16 cellular contexts compared by ENCODE assay signal in the genomic region with DNA sequence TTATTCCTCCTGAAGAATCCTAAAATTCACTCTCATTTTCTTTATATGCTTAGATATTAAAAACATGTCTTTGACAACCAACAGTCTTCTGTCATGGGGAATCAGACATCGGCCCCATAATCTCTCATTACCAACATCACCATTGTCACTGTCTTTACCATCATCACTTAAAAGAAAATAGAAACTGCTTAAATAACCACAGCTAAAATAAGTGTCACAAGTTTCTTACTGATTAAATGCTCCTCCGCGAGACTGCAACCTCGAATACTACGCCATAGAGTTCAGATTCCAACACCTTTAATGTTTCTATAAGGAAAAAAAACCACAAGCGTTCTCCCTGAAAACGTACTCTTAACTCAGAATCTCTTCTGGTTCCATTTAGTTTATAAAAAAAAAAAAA.
A peak's percentile ranks its signal among the peaks of the same experiment; 100 is the strongest.
DNase-seq lines count a peak whose midpoint lies in the region; ATAC-seq and TF ChIP-seq lines count a peak whose summit lies in the region.
"Had no signal": no experiment of that assay in that cellular context is flagged by ENCODE, and none has a peak within 500 bp of the region (broad histone marks: within the 10 kb centered on the region; RNA-seq: fewer than 3 reads in every experiment).

No MANE protein-coding gene starts in this region.

- POLR2A ChIA-PET in CD4-positive, alpha-beta T cell (lab: Charles Lee) = interaction anchor here (0.8 to 8.0 kb wide), 2 partner anchors 17 to 51 kb away, joined by 3 to 66 read pairs; no protein-coding TSS in a partner anchor

- peak in 1 of 2 donors; percentile 42 for ATAC-seq in activated T-cell treated with anti-CD3 and anti-CD28 coated beads, Interleukin-2, amount 50 U/mL, for 72 hours (replicated peaks in 1 of 2)
- ATAC-seq in CD4-positive, alpha-beta T cell (ENCODE audit: poor library complexity) = no peak
- ATAC-seq in DND-41 (ENCODE audit: insufficient read depth, low read depth) (peak; percentile 54), GM21390 (IDR thresholded peaks at IDR 0.05; ENCODE audit: unreplicated experiment) (no peak)
- peak; percentile 27 to 30 for ATAC-seq in activated naive CD4-positive, alpha-beta T cell treated with anti-CD3 and anti-CD28 coated beads, Interleukin-2, amount 50 U/mL, for 72 hours
- ATAC-seq: K562 had no signal

- H2AFZ ChIP-seq in DND-41 (ENCODE audit: low read depth, low read length) = no peak overlapping the region

- H3K4me3 ChIP-seq in DND-41 (ENCODE audit: low read depth in 1 of 2, low read length in 2 of 2) (no peak overlapping the region), HAP-1 (no peak overlapping the region)
- H3K4me3 ChIP-seq: BLaER1 treated with 17β-estradiol and CSF1 and Interleukin-3, amounts not matched to agents 10 nM and 100 nM; K562 had no signal

- H3K79me2 ChIP-seq in DND-41 (ENCODE audit: insufficient read depth, low read length) = peaks cover 95% of the 10 kb centered on the region

- CTCF ChIA-PET in CD4-positive, alpha-beta T cell (lab: Charles Lee) = interaction anchor here (1.4 kb wide), 1 partner anchor 27 kb away, joined by 3 read pairs; no protein-coding TSS in a partner anchor

- H3K27me3 ChIP-seq in CD4-positive, alpha-beta T cell (ENCODE audit: control insufficient read depth, insufficient read depth, low read length) = no peaks in the 10 kb centered on the region
- H3K27me3 ChIP-seq in DND-41 (ENCODE audit: insufficient read depth, low read length, poor library complexity) = no peaks in the 10 kb centered on the region
- no peaks in the 10 kb centered on the region for H3K27me3 ChIP-seq in HAP-1 (ENCODE audit: low read depth)
- H3K27me3 ChIP-seq: BLaER1 treated with 17β-estradiol and CSF1 and Interleukin-3, amounts not matched to agents 10 nM and 100 nM had no signal

- H3K9me3 ChIP-seq in CD4-positive, alpha-beta T cell (ENCODE audit: control insufficient read depth, low read length) = no peaks in the 10 kb centered on the region
- H3K9me3 ChIP-seq in DND-41 (ENCODE audit: insufficient read depth, low read length, severe bottlenecking) = no peaks in the 10 kb centered on the region
- H3K9me3 ChIP-seq in HAP-1 = no peaks in the 10 kb centered on the region
- H3K9me3 ChIP-seq: BLaER1 treated with 17β-estradiol and CSF1 and Interleukin-3, amounts not matched to agents 10 nM and 100 nM had no signal

- no peaks in the 10 kb centered on the region for H4K20me1 ChIP-seq in DND-41 (ENCODE audit: insufficient read depth, low read length)
- H4K20me1 ChIP-seq: BLaER1 treated with 17β-estradiol and CSF1 and Interleukin-3, amounts not matched to agents 10 nM and 100 nM had no signal

- no peak overlapping the region for H3K27ac ChIP-seq in CD4-positive, alpha-beta T cell (ENCODE audit: low read depth, low read length)
- H3K27ac ChIP-seq in DND-41 (ENCODE audit: low read length) = 0 out of 2 replicates have a peak overlapping the region, but pooled peaks have one; percentile 15
- H3K27ac ChIP-seq: BLaER1 treated with 17β-estradiol and CSF1 and Interleukin-3, amounts not matched to agents 10 nM and 100 nM had no signal

- H3K27ac Mint-ChIP-seq in activated T-cell treated with anti-CD3 and anti-CD28 coated beads, Interleukin-2, amount 50 U/mL, for 72 hours = peak overlapping the region; percentile 52
- peak overlapping the region; percentile 77 for H3K27ac Mint-ChIP-seq in CD4-positive, alpha-beta T cell
- peak overlapping the region in 1 of 2 donors; percentile 81 for H3K27ac Mint-ChIP-seq in activated naive CD4-positive, alpha-beta T cell treated with anti-CD3 and anti-CD28 coated beads, Interleukin-2, amount 50 U/mL, for 72 hours
- H3K27ac Mint-ChIP-seq: HFFc6 had no signal

- peaks cover 0 to 8% of the 10 kb centered on the region in 2 donors for H3K36me3 Mint-ChIP-seq in activated T-cell treated with anti-CD3 and anti-CD28 coated beads, Interleukin-2, amount 50 U/mL, for 72 hours (ENCODE audit: insufficient read depth in 2 of 2)
- peaks cover 26% of the 10 kb centered on the region for H3K36me3 Mint-ChIP-seq in CD4-positive, alpha-beta T cell (ENCODE audit: low read depth)
- H3K36me3 Mint-ChIP-seq in activated naive CD4-positive, alpha-beta T cell treated with anti-CD3 and anti-CD28 coated beads, Interleukin-2, amount 50 U/mL, for 72 hours = peaks cover 14 to 15% of the 10 kb centered on the region in 2 donors

- 0 out of 2 replicates have a peak, but pooled peaks cover 5% of the 10 kb centered on the region for H3K36me3 ChIP-seq in DND-41 (ENCODE audit: insufficient read depth, low read length)
- H3K36me3 ChIP-seq in HAP-1 (replicated peaks) = no peaks in the 10 kb centered on the region
- H3K36me3 ChIP-seq: BLaER1 treated with 17β-estradiol and CSF1 and Interleukin-3, amounts not matched to agents 10 nM and 100 nM had no signal

- no peaks in the 10 kb centered on the region for H3K9me3 Mint-ChIP-seq in activated T-cell treated with anti-CD3 and anti-CD28 coated beads, Interleukin-2, amount 50 U/mL, for 72 hours
- no peaks in the 10 kb centered on the region for H3K9me3 Mint-ChIP-seq in CD4-positive, alpha-beta T cell
- H3K9me3 Mint-ChIP-seq in activated naive CD4-positive, alpha-beta T cell treated with anti-CD3 and anti-CD28 coated beads, Interleukin-2, amount 50 U/mL, for 72 hours = peaks cover 4 to 8% of the 10 kb centered on the region in 2 donors

- in situ Hi-C loops in HAP-1 (cut with MboI; ENCODE audit: low sequenced_read_pairs) = no loop called here

- no peak overlapping the region for H3K4me2 ChIP-seq in DND-41 (ENCODE audit: insufficient read depth, low read length)
- H3K4me2 ChIP-seq: BLaER1 treated with 17β-estradiol and CSF1 and Interleukin-3, amounts not matched to agents 10 nM and 100 nM had no signal

- H3K4me1 ChIP-seq in DND-41 (ENCODE audit: insufficient read depth, low read length) (peaks cover 60% of the 10 kb centered on the region), HAP-1 (peaks cover 29% of the 10 kb centered on the region)

- no peak for DNase-seq in activated T-cell treated with anti-CD3 and anti-CD28 coated beads, Interleukin-2, amount 50 U/mL, for 72 hours
- DNase-seq in activated T-cell treated with anti-CD3 and anti-CD28 coated beads, Interleukin-2, amount 50 U/mL, for 48 hours = no peak
- no peak for DNase-seq in CD4-positive, alpha-beta T cell
- DNase-seq in DND-41 (no peak), HAP-1 (ENCODE audit: low spot score in 2 of 2) (no peak)
- no peak for DNase-seq in activated naive CD4-positive, alpha-beta T cell treated with anti-CD3 and anti-CD28 coated beads, Interleukin-2, amount 50 U/mL, for 72 hours (ENCODE audit: low spot score in 2 of 2)
- DNase-seq: DMS79 treated with DMSO at 0.1 percent for 48 hours, HFFc6, NCI-H1417, NCI-H187, NCI-H2227 treated with DMSO at 0.1 percent for 48 hours, NCI-H510A treated with DMSO at 0.1 percent for 48 hours, SIG-M5 had no signal

- H3K4me3 Mint-ChIP-seq in activated T-cell treated with anti-CD3 and anti-CD28 coated beads, Interleukin-2, amount 50 U/mL, for 72 hours = peak overlapping the region; percentile 36 to 73
- H3K4me3 Mint-ChIP-seq in CD4-positive, alpha-beta T cell = peak overlapping the region; percentile 71
- H3K4me3 Mint-ChIP-seq: HFFc6 had no signal

- TF ChIP-seq CTCF in CD4-positive, alpha-beta T cell (IDR thresholded peaks at IDR 0.05) = no peak
- TF ChIP-seq CTCF in DND-41 (IDR thresholded peaks at IDR 0.05; ENCODE audit: borderline replicate concordance, extremely low read depth, low read length, poor library complexity, severe bottlenecking) = no peak

- intact Hi-C loops in CD4-positive, alpha-beta T cell (cut with DNase I, micrococcal nuclease) = no loop called here

- no peaks in the 10 kb centered on the region for H3K27me3 Mint-ChIP-seq in activated T-cell treated with anti-CD3 and anti-CD28 coated beads, Interleukin-2, amount 50 U/mL, for 72 hours (ENCODE audit: low read depth)
- H3K27me3 Mint-ChIP-seq in CD4-positive, alpha-beta T cell = no peaks in the 10 kb centered on the region

- no peak overlapping the region for H3K9ac ChIP-seq in DND-41 (ENCODE audit: low read depth, low read length)
- H3K9ac ChIP-seq: BLaER1 treated with 17β-estradiol and CSF1 and Interleukin-3, amounts not matched to agents 10 nM and 100 nM had no signal

- H3K4me1 Mint-ChIP-seq in activated T-cell treated with anti-CD3 and anti-CD28 coated beads, Interleukin-2, amount 50 U/mL, for 72 hours (ENCODE audit: low read depth) = peaks cover 82% of the 10 kb centered on the region
- H3K4me1 Mint-ChIP-seq in CD4-positive, alpha-beta T cell (ENCODE audit: low read depth) = peaks cover 88% of the 10 kb centered on the region

Comparison
In these comparisons a context has a peak if more than half of its experiments do, and no peak if none do; other contexts are left out.
1. ATAC-seq: peak in DND-41 (single experiment) and activated naive CD4-positive, alpha-beta T cell treated with anti-CD3 and anti-CD28 coated beads, Interleukin-2, amount 50 U/mL, for 72 hours (2 of 2); none in CD4-positive, alpha-beta T cell (single experiment) and GM21390 (single experiment).